In the genomic region with DNA sequence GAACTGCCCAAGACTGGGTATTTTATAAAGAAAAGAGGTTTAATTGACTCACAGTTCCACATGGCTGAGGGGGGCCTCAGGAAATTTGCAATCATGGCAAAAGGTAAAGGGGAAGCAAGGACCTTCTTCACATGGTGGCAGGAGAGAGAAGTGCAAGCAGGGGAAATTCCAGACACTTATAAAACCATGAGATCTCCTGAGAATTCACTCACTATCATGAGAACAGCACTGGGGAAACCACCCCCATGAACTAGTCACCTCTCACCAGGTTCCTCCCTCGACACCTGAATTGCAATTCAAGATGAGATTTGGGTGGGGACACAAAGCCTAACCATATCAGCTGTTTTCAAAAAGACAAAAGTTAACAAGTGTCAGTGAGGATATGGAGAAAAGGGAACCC, we compare ENCODE assay signal across 37 cellular contexts.
"Had no signal": no experiment of that assay in that cellular context is flagged by ENCODE, and none has a peak within 500 bp of the region (broad histone marks: within the 10 kb centered on the region; RNA-seq: fewer than 3 reads in every experiment).

No MANE protein-coding gene starts in this region.

- H3K4me3 Mint-ChIP-seq: activated B cell treated with CpG ODN at 0.5 μM for 24 hours; activated CD4-positive, alpha-beta memory T cell treated with anti-CD3 and anti-CD28 coated beads for 36 hours; activated CD4-positive, alpha-beta T cell treated with anti-CD3 and anti-CD28 coated beads, Interleukin-2, amount 10 ng/mL, durations not matched to agents 24 days and 14 days; activated CD8-positive, alpha-beta T cell treated with anti-CD3 and anti-CD28 coated beads for 36 hours; activated naive CD4-positive, alpha-beta T cell treated with anti-CD3 and anti-CD28 coated beads for 36 hours; activated naive CD8-positive, alpha-beta T cell treated with anti-CD3 and anti-CD28 coated beads for 36 hours; activated T-cell treated with anti-CD3 and anti-CD28 coated beads, Interleukin-2, amount 50 U/mL, for 4 hours; activated T-cell treated with anti-CD3 and anti-CD28 coated beads, Interleukin-2, amount 50 U/mL, for 72 hours; activated T-helper 1 cell treated with anti-CD3 and anti-CD28 coated beads, Interleukin-12 subunit alpha, Interleukin-12 subunit beta, Interleukin-2, Interleukin-4 antibody, amounts not matched to agents 30 ng/mL and 10 ng/mL and 1 ng/mL, durations not matched to agents 14 hours and 24 hours and 36 hours; activated T-helper 17 cell treated with anti-CD3 and anti-CD28 coated beads, Interleukin-2, amount 50 U/mL, for 72 hours; T-helper 1 cell treated with Interleukin-12 subunit alpha and Interleukin-12 subunit beta and Interleukin-4 antibody, amounts not matched to agents 30 μg/mL and 1 μg/mL, for 36 hours; T-helper 2 cell treated with Interferon-gamma antibody and Interleukin-4, amounts not matched to agents 5 μg/mL and 100 μg/mL, for 36 hours had no signal

- FAIRE-seq: astrocyte, TTC549 had no signal

- H3K27me3 ChIP-seq: adrenal gland, body of pancreas, brain microvascular endothelial cell, breast epithelium had no signal

- H3K4me1 Mint-ChIP-seq: activated B cell treated with CpG ODN at 0.5 μM for 24 hours; activated CD4-positive, alpha-beta T cell treated with anti-CD3 and anti-CD28 coated beads, Interleukin-2, amount 10 ng/mL, durations not matched to agents 24 days and 14 days; activated naive CD8-positive, alpha-beta T cell treated with anti-CD3 and anti-CD28 coated beads for 36 hours; activated T-helper 17 cell treated with anti-CD3 and anti-CD28 coated beads, Interleukin-2, amount 50 U/mL, for 72 hours had no signal

- ATAC-seq: activated CD8-positive, alpha-beta T cell treated with anti-CD3 and anti-CD28 coated beads for 36 hours; activated naive CD4-positive, alpha-beta T cell treated with anti-CD3 and anti-CD28 coated beads, Interleukin-2, amount 50 U/mL, for 72 hours; activated T-cell treated with anti-CD3 and anti-CD28 coated beads, Interleukin-2, amount 50 U/mL, for 4 hours; activated T-cell treated with anti-CD3 and anti-CD28 coated beads, Interleukin-2, amount 50 U/mL, for 72 hours; activated T-helper 17 cell treated with anti-CD3 and anti-CD28 coated beads, Interleukin-2, amount 50 U/mL, for 72 hours; body of pancreas had no signal

- H3K9me3 ChIP-seq: body of pancreas had no signal

- H3K36me3 Mint-ChIP-seq: activated CD4-positive, alpha-beta memory T cell treated with anti-CD3 and anti-CD28 coated beads for 36 hours; activated naive CD8-positive, alpha-beta T cell treated with anti-CD3 and anti-CD28 coated beads for 36 hours had no signal

- H3K4me3 ChIP-seq: adrenal gland, body of pancreas, breast epithelium had no signal

- H3K36me3 ChIP-seq: adrenal gland, brain microvascular endothelial cell, breast epithelium had no signal

- H3K27ac ChIP-seq: adrenal gland, body of pancreas, brain microvascular endothelial cell, breast epithelium, VCaP had no signal

- DNase-seq: activated B cell treated with CpG ODN at 0.5 μM for 24 hours; activated CD4-positive, alpha-beta memory T cell treated with anti-CD3 and anti-CD28 coated beads for 36 hours; activated CD4-positive, alpha-beta T cell treated with anti-CD3 and anti-CD28 coated beads for 4 hours; activated CD4-positive, alpha-beta T cell treated with anti-CD3 and anti-CD28 coated beads, Interleukin-2, amount 10 ng/mL, durations not matched to agents 24 days and 14 days; activated CD4-positive, alpha-beta T cell treated with anti-CD3 and anti-CD28 coated beads, Interleukin-2, amount 50 U/mL, for 1 hour; activated CD4-positive, alpha-beta T cell treated with anti-CD3 and anti-CD28 coated beads, Interleukin-2, amount 50 U/mL, for 4 hours; activated CD4-positive, CD25-positive, alpha-beta regulatory T cell treated with anti-CD3 and anti-CD28 coated beads, Interleukin-2, amount 50 U/mL, for 72 hours; activated CD8-positive, alpha-beta memory T cell treated with anti-CD3 and anti-CD28 coated beads, Interleukin-2, amount 50 U/mL, for 4 hours; activated CD8-positive, alpha-beta T cell treated with anti-CD3 and anti-CD28 coated beads for 36 hours; activated effector memory CD4-positive, alpha-beta T cell treated with anti-CD3 and anti-CD28 coated beads, Interleukin-2, amount 50 U/mL, for 16 hours; activated gamma-delta T cell treated with Interleukin-2 at 50 U/mL for 16 hours; activated naive CD4-positive, alpha-beta T cell; activated naive CD4-positive, alpha-beta T cell treated with anti-CD3 and anti-CD28 coated beads for 36 hours; activated naive CD4-positive, alpha-beta T cell treated with anti-CD3 and anti-CD28 coated beads, Interleukin-2, amount 50 U/mL, for 16 hours; activated naive CD8-positive, alpha-beta T cell treated with anti-CD3 and anti-CD28 coated beads for 36 hours; activated T-cell treated with anti-CD3 and anti-CD28 coated beads for 4 hours; activated T-cell treated with anti-CD3 and anti-CD28 coated beads, Interleukin-2, amount 50 U/mL, for 1 hour; activated T-cell treated with anti-CD3 and anti-CD28 coated beads, Interleukin-2, amount 50 U/mL, for 4 hours; activated T-cell treated with anti-CD3 and anti-CD28 coated beads, Interleukin-2, amount 50 U/mL, for 72 hours; adrenal gland; amniotic stem cell; aorta; body of pancreas; brain microvascular endothelial cell; central memory CD4-positive, alpha-beta T cell; T-helper 1 cell; T-helper 2 cell; T-helper 9 cell had no signal

- H3K27me3 Mint-ChIP-seq: activated B cell treated with CpG ODN at 0.5 μM for 24 hours; activated CD4-positive, alpha-beta memory T cell treated with anti-CD3 and anti-CD28 coated beads for 36 hours; activated CD4-positive, alpha-beta T cell treated with anti-CD3 and anti-CD28 coated beads, Interleukin-2, amount 10 ng/mL, durations not matched to agents 24 days and 14 days; activated CD8-positive, alpha-beta T cell treated with anti-CD3 and anti-CD28 coated beads for 36 hours; activated naive CD8-positive, alpha-beta T cell treated with anti-CD3 and anti-CD28 coated beads for 36 hours; activated T-helper 17 cell treated with anti-CD3 and anti-CD28 coated beads, Interleukin-2, amount 50 U/mL, for 72 hours had no signal

- H3K27ac Mint-ChIP-seq: activated B cell treated with CpG ODN at 0.5 μM for 24 hours; activated CD4-positive, alpha-beta memory T cell treated with anti-CD3 and anti-CD28 coated beads for 36 hours; activated CD4-positive, alpha-beta T cell treated with anti-CD3 and anti-CD28 coated beads, Interleukin-2, amount 10 ng/mL, durations not matched to agents 24 days and 14 days; activated CD8-positive, alpha-beta T cell treated with anti-CD3 and anti-CD28 coated beads for 36 hours; activated naive CD4-positive, alpha-beta T cell treated with anti-CD3 and anti-CD28 coated beads for 36 hours; activated naive CD4-positive, alpha-beta T cell treated with anti-CD3 and anti-CD28 coated beads, Interleukin-2, amount 50 U/mL, for 72 hours; activated naive CD8-positive, alpha-beta T cell treated with anti-CD3 and anti-CD28 coated beads for 36 hours; activated T-cell treated with anti-CD3 and anti-CD28 coated beads, Interleukin-2, amount 50 U/mL, for 72 hours; activated T-helper 1 cell treated with anti-CD3 and anti-CD28 coated beads, Interleukin-12 subunit alpha, Interleukin-12 subunit beta, Interleukin-2, Interleukin-4 antibody, amounts not matched to agents 30 ng/mL and 10 ng/mL and 1 ng/mL, durations not matched to agents 14 hours and 24 hours and 36 hours; activated T-helper 17 cell treated with anti-CD3 and anti-CD28 coated beads, Interleukin-2, amount 50 U/mL, for 72 hours; T-helper 1 cell treated with Interleukin-12 subunit alpha and Interleukin-12 subunit beta and Interleukin-4 antibody, amounts not matched to agents 30 μg/mL and 1 μg/mL, for 36 hours; T-helper 2 cell treated with Interferon-gamma antibody and Interleukin-4, amounts not matched to agents 5 μg/mL and 100 μg/mL, for 36 hours had no signal

- H3K4me1 ChIP-seq: adrenal gland, body of pancreas, breast epithelium had no signal
